Comparison of ENCODE assay signal across 19 cellular contexts in the genomic region with DNA sequence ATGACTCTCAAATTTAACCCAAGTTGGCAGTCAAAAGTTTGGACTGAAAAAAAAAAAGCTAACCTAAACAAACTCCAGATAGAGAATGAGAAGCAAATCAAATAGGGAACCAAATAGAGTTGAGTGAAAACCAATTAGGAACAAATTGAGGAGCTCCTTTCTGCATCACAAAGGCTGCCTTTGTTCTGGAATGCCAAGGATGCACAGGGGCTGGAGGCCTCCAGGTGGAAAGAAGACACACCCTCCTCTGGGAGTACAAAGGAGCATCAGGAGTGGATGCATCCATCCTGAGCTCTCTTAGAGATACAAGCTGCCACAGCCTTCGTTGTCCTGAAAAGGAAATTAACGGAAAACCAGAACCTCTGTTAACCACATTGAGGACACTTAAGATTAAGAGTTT.
A peak's percentile ranks its signal among the peaks of the same experiment; 100 is the strongest.
DNase-seq lines count a peak whose midpoint lies in the region; ATAC-seq and TF ChIP-seq lines count a peak whose summit lies in the region.
"Had no signal": no experiment of that assay in that cellular context is flagged by ENCODE, and none has a peak within 500 bp of the region (broad histone marks: within the 10 kb centered on the region; RNA-seq: fewer than 3 reads in every experiment).

No MANE protein-coding gene starts in this region.

- H3K9ac ChIP-seq in HUES64 (ENCODE audit: low read depth, low read length), result 0 out of 2 replicates have a peak overlapping the region, but pooled peaks have one; percentile 21
- H3K9ac ChIP-seq: GM23248 had no signal

- H3K4me3 ChIP-seq in HUES64 (ENCODE audit: low read length), result peak overlapping the region; percentile 31
- H3K4me3 ChIP-seq in upper lobe of left lung, result no peak overlapping the region
- H3K4me3 ChIP-seq: GM23248, MG63 had no signal

- H3K36me3 ChIP-seq in HUES64 (ENCODE audit: insufficient read depth, low read length) (no peaks in the 10 kb centered on the region), upper lobe of left lung (no peaks in the 10 kb centered on the region)
- H3K36me3 ChIP-seq: MG63 had no signal

- no peak for TF ChIP-seq CTCF in upper lobe of left lung (IDR thresholded peaks at IDR 0.05)

- WGBS in HUES64, result 51% methylated on average over 2 of the region's 2 CpGs
- 79 to 80% methylated on average over 2 of the region's 2 CpGs for WGBS in upper lobe of left lung, 2 donors

- no peak for ATAC-seq in upper lobe of left lung (ENCODE audit: low FRiP score in 2 of 2)
- ATAC-seq in HG03354 (IDR thresholded peaks at IDR 0.05; ENCODE audit: poor library complexity, severe bottlenecking, unreplicated experiment), result no peak
- ATAC-seq: HCT116, Panc1 had no signal

- DNase-seq in ELF-1 (ENCODE audit: low read depth, low spot score), result peak; percentile 76
- peak; percentile 95 for DNase-seq in iPS DF 19.7 (ENCODE audit: low read depth, low spot score)
- peak; percentile 70 for DNase-seq in islet precursor cell
- DNase-seq in upper lobe of left lung, result no peak
- DNase-seq in NCI-H2081 (lab: John Stamatoyannopoulos, UW), result no peak
- no peak for DNase-seq in middle frontal gyrus (ENCODE audit: extremely low spot score, low spot score)
- DNase-seq: GM23248, KBM-7, MG63, NCI-H2029, NCI-H2171, NCI-H226, NCI-H510A, NCI-H69, SHP77 treated with DMSO at 0.1 percent for 48 hours had no signal

- TF ChIP-seq EP300 in upper lobe of left lung (IDR thresholded peaks at IDR 0.05), result no peak

- no peaks in the 10 kb centered on the region for H3K27me3 ChIP-seq in HUES64 (ENCODE audit: insufficient read depth, low read length)
- H3K27me3 ChIP-seq in upper lobe of left lung, result no peaks in the 10 kb centered on the region
- H3K27me3 ChIP-seq: MG63 had no signal

- H3K27ac ChIP-seq in HUES64 (ENCODE audit: low read depth, low read length) (peak overlapping the region; percentile 72; the same call in 1 of the 2 replicates), upper lobe of left lung (no peak overlapping the region)
- H3K27ac ChIP-seq: GM23248 had no signal

- H3K9me3 ChIP-seq in HUES64 (ENCODE audit: insufficient read depth, low read depth, low read length) (no peaks in the 10 kb centered on the region), upper lobe of left lung (no peaks in the 10 kb centered on the region)
- H3K9me3 ChIP-seq: MG63 had no signal

- H3K4me1 ChIP-seq in HUES64 (ENCODE audit: insufficient read depth, low read length) (peaks cover 23% of the 10 kb centered on the region), upper lobe of left lung (no peaks in the 10 kb centered on the region)

- TF ChIP-seq POLR2A in upper lobe of left lung (IDR thresholded peaks at IDR 0.05), result no peak

Comparison
In these comparisons a context has a peak if more than half of its experiments do, and no peak if none do; other contexts are left out.
1. DNase-seq: peak in ELF-1 (single experiment), iPS DF 19.7 (single experiment) and islet precursor cell (single experiment); none in upper lobe of left lung (0 of 2), NCI-H2081 (0 of 2) and middle frontal gyrus (single experiment).